ENCODE assay signal across 21 cellular contexts in the genomic region with DNA sequence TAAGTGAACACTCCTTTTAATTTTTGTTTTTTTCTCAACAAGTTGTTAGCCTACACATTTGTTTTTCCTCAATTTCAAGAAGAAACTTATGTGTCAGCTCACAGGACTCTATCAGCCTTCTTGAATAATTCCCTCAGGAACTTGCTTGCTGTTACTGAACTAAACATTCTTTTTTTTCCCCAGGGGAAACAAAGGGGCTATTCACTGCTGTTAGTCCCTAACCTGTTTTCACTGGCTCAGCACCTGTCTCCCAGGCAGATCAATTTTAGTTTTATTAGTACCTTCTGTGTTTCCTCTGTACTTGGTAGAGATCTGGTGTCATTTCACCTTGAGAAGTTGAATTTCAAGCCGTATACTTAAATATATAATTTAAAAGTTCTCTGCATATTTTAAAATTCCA.
DNase-seq lines count a peak whose midpoint lies in the region; ATAC-seq, FAIRE-seq and TF ChIP-seq lines count a peak whose summit lies in the region.
"Had no signal": no experiment of that assay in that cellular context is flagged by ENCODE, and none has a peak within 500 bp of the region (broad histone marks: within the 10 kb centered on the region; RNA-seq: fewer than 3 reads in every experiment).

No MANE protein-coding gene starts in this region.

- H3K14ac ChIP-seq in H1 (ENCODE audit: insufficient read length) = no peak overlapping the region

- no peaks in the 10 kb centered on the region; a peak in 1 of 7 replicates for H3K27me3 ChIP-seq in H1 (replicated peaks in 1 of 4; ENCODE audit: control insufficient read depth in 3 of 4, extremely low read depth in 1 of 4, insufficient read depth in 3 of 4, low read length in 3 of 4)

- no peak overlapping the region for H3K23ac ChIP-seq in H1 (ENCODE audit: insufficient read length)

- no peak for TF ChIP-seq EP300 in H1 (IDR thresholded peaks at IDR 0.05; ENCODE audit: borderline replicate concordance in 1 of 2, low read depth in 2 of 2, low read length in 2 of 2)

- ATAC-seq in GM19463 (IDR thresholded peaks at IDR 0.05; ENCODE audit: unreplicated experiment) (no peak), GM18861 (IDR thresholded peaks at IDR 0.05; ENCODE audit: unreplicated experiment) (no peak)
- ATAC-seq: GM12878 had no signal

- no peak overlapping the region for H4K8ac ChIP-seq in H1 (ENCODE audit: extremely low read depth, insufficient read depth, low read length)

- H2BK120ac ChIP-seq in H1 (replicated peaks; ENCODE audit: low read depth, low read length) = no peak overlapping the region

- no peaks in the 10 kb centered on the region for H3K36me3 ChIP-seq in H1 (ENCODE audit: control insufficient read depth in 2 of 4, insufficient read depth in 4 of 4, low read length in 3 of 4)

- no peak overlapping the region for H2BK5ac ChIP-seq in H1 (ENCODE audit: low read depth, low read length)

- H3K4me2 ChIP-seq in H1 (ENCODE audit: insufficient read depth in 1 of 2, low read depth in 2 of 2, low read length in 2 of 2) = no peak overlapping the region
- H3K4me2 ChIP-seq: KMS-11 had no signal

- H2BK15ac ChIP-seq in H1 (ENCODE audit: low read length) = no peak overlapping the region

- H3K79me1 ChIP-seq in H1 (ENCODE audit: low read depth, low read length) = no peaks in the 10 kb centered on the region

- FAIRE-seq in H1 (lab: Jason Lieb, UNC) = peak; percentile 13
- FAIRE-seq: GM12878 had no signal

- no peak overlapping the region for H4K91ac ChIP-seq in H1 (replicated peaks; ENCODE audit: insufficient read length, low read length)

- H3K27ac ChIP-seq in H1 (ENCODE audit: low read depth, low read length) = no peak overlapping the region
- H3K27ac ChIP-seq: KMS-11, SK-N-MC had no signal

- H4K20me1 ChIP-seq in H1 (replicated peaks in 1 of 2; ENCODE audit: control insufficient read depth in 1 of 2, insufficient read depth in 2 of 2, low read length in 2 of 2) = no peaks in the 10 kb centered on the region

- no peak for TF ChIP-seq RAD21 in H1 (IDR thresholded peaks at IDR 0.05 in 1 of 2, conservative IDR thresholded peaks at IDR 0.05 in 1 of 2; ENCODE audit: low read depth in 2 of 2, low read length in 2 of 2)

- CTCF ChIA-PET in H1 (lab: Charles Lee; ENCODE audit: partially characterized antibody) = no interaction called here

- TF ChIP-seq CTCF in H1 (IDR thresholded peaks at IDR 0.05; ENCODE audit: control extremely low read depth in 1 of 3, insufficient read depth in 1 of 3, low read depth in 1 of 3, low read length in 3 of 3) (no peak), retinal pigment epithelial cell (conservative IDR thresholded peaks at IDR 0.05; ENCODE audit: low read depth, low read length) (no peak)

- 94% methylated on average over 1 of the region's 1 CpG; no CpG with 5 or more reads in 1 of the 2 experiments for WGBS in H1 (ENCODE audit: extremely low coverage in 1 of 2, insufficient coverage in 1 of 2, insufficient read length in 1 of 2, insufficient replicate concordance in 2 of 2, low coverage in 1 of 2, low lambda C conversion rate in 2 of 2, missing lambda C conversion rate in 1 of 2), 2 experiments

- H3K18ac ChIP-seq in H1 (ENCODE audit: extremely low read depth, low read length) = no peak overlapping the region

- POLR2A ChIA-PET in H1 (lab: Charles Lee; ENCODE audit: partially characterized antibody) = no interaction called here

- H4K5ac ChIP-seq in H1 (ENCODE audit: insufficient read length, low read depth, low read length) = no peak overlapping the region

- no peaks in the 10 kb centered on the region for H3K23me2 ChIP-seq in H1 (ENCODE audit: low read depth, low read length)

- H3K9ac ChIP-seq in H1 (replicated peaks in 1 of 4; ENCODE audit: extremely low read depth in 1 of 4, low read depth in 3 of 4, low read length in 3 of 4) = no peak overlapping the region
- H3K9ac ChIP-seq: KMS-11 had no signal

- H3K4ac ChIP-seq in H1 (replicated peaks; ENCODE audit: insufficient read length, low read depth, low read length) = no peak overlapping the region

- H2BK20ac ChIP-seq in H1 (ENCODE audit: low read length) = no peak overlapping the region

- no peak overlapping the region for H2AK5ac ChIP-seq in H1 (ENCODE audit: low read depth, low read length)

- no peaks in the 10 kb centered on the region for H3K9me3 ChIP-seq in H1 (ENCODE audit: insufficient read depth in 2 of 2, low read depth in 1 of 2, low read length in 1 of 2)

- H3K4me3 ChIP-seq in H1 (ENCODE audit: extremely low read depth in 1 of 4, insufficient read depth in 2 of 4, low read depth in 3 of 4, low read length in 4 of 4) = no peak overlapping the region
- H3K4me3 ChIP-seq in retinal pigment epithelial cell (ENCODE audit: low read length) = no peak overlapping the region
- H3K4me3 ChIP-seq: GM12878, SK-N-MC had no signal

- DNase-seq in NCI-H748 (lab: John Stamatoyannopoulos, UW; ENCODE audit: unreplicated experiment) (peak; percentile 64), NCI-H748 treated with DMSO at 0.1 percent for 48 hours (lab: John Stamatoyannopoulos, UW) (no peak), NCI-H2171 treated with DMSO at 0.1 percent for 48 hours (lab: John Stamatoyannopoulos, UW) (peak; percentile 65), H1 (ENCODE audit: low read depth in 1 of 2, low spot score in 2 of 2) (no peak), retinal pigment epithelial cell (ENCODE audit: low read depth) (peak; percentile 15), DMS 273 treated with DMSO at 0.1 percent for 48 hours (lab: John Stamatoyannopoulos, UW) (no peak)
- DNase-seq: CD4-positive, alpha-beta T cell; DMS53; EL; H7; HFFc6; NCI-H187 treated with DMSO at 0.1 percent for 48 hours; NCI-H2227 treated with DMSO at 0.1 percent for 48 hours; NCI-H524; OCI-M1; Right ventricle myocardium superior had no signal

- no peaks in the 10 kb centered on the region for H3K79me2 ChIP-seq in H1 (ENCODE audit: control insufficient read depth in 1 of 2, insufficient read depth in 2 of 2, low read length in 2 of 2)

- TF ChIP-seq POLR2A in H1 (IDR thresholded peaks at IDR 0.05; ENCODE audit: control extremely low read depth in 1 of 2, low read depth in 2 of 2, low read length in 2 of 2) = no peak

- H2BK12ac ChIP-seq in H1 (ENCODE audit: low read depth, low read length) = no peak overlapping the region

- H2AFZ ChIP-seq in H1 (ENCODE audit: low read length) = no peak overlapping the region

- no peak overlapping the region for H3K56ac ChIP-seq in H1 (replicated peaks; ENCODE audit: insufficient read length, low read depth, low read length)

- H3K4me1 ChIP-seq in H1 (replicated peaks in 1 of 4; ENCODE audit: control insufficient read depth in 3 of 4, insufficient read depth in 4 of 4, low read length in 3 of 4) = no peaks in the 10 kb centered on the region

TF ChIP-seq in H1, 55 proteins besides CTCF, POLR2A, EP300 and RAD21:
- TF ChIP-seq SIX5 (IDR thresholded peaks at IDR 0.05; ENCODE audit: low read depth, low read length) = no peak
- peak; percentile 31; the same call in 1 of the 2 replicates for TF ChIP-seq TCF12 (IDR thresholded peaks at IDR 0.05; ENCODE audit: low read depth, low read length)

Comparison
In these comparisons a context has a peak if more than half of its experiments do, and no peak if none do; other contexts are left out.
1. DNase-seq: peak in NCI-H748 (single experiment), NCI-H2171 treated with DMSO at 0.1 percent for 48 hours (single experiment) and retinal pigment epithelial cell (single experiment); none in NCI-H748 treated with DMSO at 0.1 percent for 48 hours (single experiment), H1 (0 of 2) and DMS 273 treated with DMSO at 0.1 percent for 48 hours (single experiment).